Comparison of ENCODE assay signal across 1 cellular context in the genomic region with DNA sequence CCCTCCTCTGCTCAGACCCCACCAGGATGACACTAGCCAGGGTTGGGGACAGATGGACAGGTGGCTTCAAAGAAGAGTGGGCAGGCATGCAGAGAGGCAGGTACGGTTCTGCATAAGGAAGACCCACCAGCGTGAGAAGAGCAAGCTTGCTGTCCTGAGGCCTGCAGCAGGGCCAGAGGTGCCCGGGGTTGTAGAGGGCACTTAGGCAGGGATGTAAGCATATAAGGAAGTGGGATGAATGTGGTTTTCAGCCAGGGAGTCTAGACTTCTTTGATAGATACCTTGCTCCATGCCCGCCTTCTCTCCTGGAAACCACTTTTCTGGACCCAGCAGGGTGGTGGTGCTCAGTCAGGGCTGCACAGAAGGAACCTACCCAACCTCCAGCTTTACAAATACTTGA.
TF ChIP-seq lines count a peak whose summit lies in the region.

No MANE protein-coding gene starts in this region.

TF ChIP-seq in HCT116, 20 proteins besides CTCF, POLR2A, EP300 and RAD21:
- TF ChIP-seq, protein P1, sequence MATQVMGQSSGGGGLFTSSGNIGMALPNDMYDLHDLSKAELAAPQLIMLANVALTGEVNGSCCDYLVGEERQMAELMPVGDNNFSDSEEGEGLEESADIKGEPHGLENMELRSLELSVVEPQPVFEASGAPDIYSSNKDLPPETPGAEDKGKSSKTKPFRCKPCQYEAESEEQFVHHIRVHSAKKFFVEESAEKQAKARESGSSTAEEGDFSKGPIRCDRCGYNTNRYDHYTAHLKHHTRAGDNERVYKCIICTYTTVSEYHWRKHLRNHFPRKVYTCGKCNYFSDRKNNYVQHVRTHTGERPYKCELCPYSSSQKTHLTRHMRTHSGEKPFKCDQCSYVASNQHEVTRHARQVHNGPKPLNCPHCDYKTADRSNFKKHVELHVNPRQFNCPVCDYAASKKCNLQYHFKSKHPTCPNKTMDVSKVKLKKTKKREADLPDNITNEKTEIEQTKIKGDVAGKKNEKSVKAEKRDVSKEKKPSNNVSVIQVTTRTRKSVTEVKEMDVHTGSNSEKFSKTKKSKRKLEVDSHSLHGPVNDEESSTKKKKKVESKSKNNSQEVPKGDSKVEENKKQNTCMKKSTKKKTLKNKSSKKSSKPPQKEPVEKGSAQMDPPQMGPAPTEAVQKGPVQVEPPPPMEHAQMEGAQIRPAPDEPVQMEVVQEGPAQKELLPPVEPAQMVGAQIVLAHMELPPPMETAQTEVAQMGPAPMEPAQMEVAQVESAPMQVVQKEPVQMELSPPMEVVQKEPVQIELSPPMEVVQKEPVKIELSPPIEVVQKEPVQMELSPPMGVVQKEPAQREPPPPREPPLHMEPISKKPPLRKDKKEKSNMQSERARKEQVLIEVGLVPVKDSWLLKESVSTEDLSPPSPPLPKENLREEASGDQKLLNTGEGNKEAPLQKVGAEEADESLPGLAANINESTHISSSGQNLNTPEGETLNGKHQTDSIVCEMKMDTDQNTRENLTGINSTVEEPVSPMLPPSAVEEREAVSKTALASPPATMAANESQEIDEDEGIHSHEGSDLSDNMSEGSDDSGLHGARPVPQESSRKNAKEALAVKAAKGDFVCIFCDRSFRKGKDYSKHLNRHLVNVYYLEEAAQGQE (IDR thresholded peaks at IDR 0.05; ENCODE audit: low read depth) = no peak
- TF ChIP-seq CEBPB (IDR thresholded peaks at IDR 0.05; ENCODE audit: low read depth) (no peak), ELF1 (IDR thresholded peaks at IDR 0.05; ENCODE audit: borderline replicate concordance, low read depth) (no peak), SRF (IDR thresholded peaks at IDR 0.05; ENCODE audit: low read depth) (no peak), POLR2AphosphoS5 (IDR thresholded peaks at IDR 0.05; ENCODE audit: low read depth, low read length) (no peak), TCF7L2 (IDR thresholded peaks at IDR 0.05; ENCODE audit: borderline replicate concordance, extremely low read depth, insufficient read depth, insufficient read length) (no peak), ZNF274 (IDR thresholded peaks at IDR 0.05; ENCODE audit: low read depth, low read length) (no peak), FOSL1 (IDR thresholded peaks at IDR 0.05; ENCODE audit: low read depth) (no peak), SP1 (IDR thresholded peaks at IDR 0.05; ENCODE audit: low read depth) (no peak), ATF3 (IDR thresholded peaks at IDR 0.05) (no peak)
- TF ChIP-seq, protein P2, sequence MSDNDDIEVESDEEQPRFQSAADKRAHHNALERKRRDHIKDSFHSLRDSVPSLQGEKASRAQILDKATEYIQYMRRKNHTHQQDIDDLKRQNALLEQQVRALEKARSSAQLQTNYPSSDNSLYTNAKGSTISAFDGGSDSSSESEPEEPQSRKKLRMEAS (IDR thresholded peaks at IDR 0.05) = no peak
TF ChIP-seq in HCT116: peak in this region for 0.
